26 cellular contexts compared by ENCODE assay signal in genomic region chr7:131628634-131629033, GRCh38.
DNase-seq lines count a peak whose midpoint lies in the region; ATAC-seq and TF ChIP-seq lines count a peak whose summit lies in the region.
"Had no signal": no experiment of that assay in that cellular context is flagged by ENCODE, and none has a peak within 500 bp of the region (broad histone marks: within the 10 kb centered on the region; RNA-seq: fewer than 3 reads in every experiment).

No MANE protein-coding gene starts in this region.

- H3K27ac Mint-ChIP-seq in endodermal cell (peak overlapping the region; percentile 19), neural crest cell (ENCODE audit: unreplicated experiment) (peak overlapping the region; percentile 46)
- H3K27ac Mint-ChIP-seq: B cell; dendritic cell treated with granulocyte-macrophage colony-stimulating factor and Interleukin-4, amounts not matched to agents 40 ng/mL and 50 ng/mL, for 4 days; stimulated activated naive CD8-positive, alpha-beta T cell treated with anti-CD3 and anti-CD28 coated beads, Interleukin-15, amount 100 ng/mL, for 72 hours had no signal

- H3K36me3 ChIP-seq in endodermal cell (ENCODE audit: control insufficient read depth, insufficient read depth, low read length) (no peaks in the 10 kb centered on the region), lower lobe of right lung (no peaks in the 10 kb centered on the region)
- H3K36me3 ChIP-seq: cardiac muscle cell, right lobe of liver, tibial nerve had no signal

- H3K27ac ChIP-seq in endodermal cell (ENCODE audit: low read depth, low read length) (no peak overlapping the region), lower lobe of right lung (no peak overlapping the region)
- H3K27ac ChIP-seq: cardiac muscle cell, parathyroid adenoma, right lobe of liver had no signal

- no peak overlapping the region for H3K4me3 Mint-ChIP-seq in endodermal cell
- H3K4me3 Mint-ChIP-seq in neural crest cell, result no peak overlapping the region
- H3K4me3 Mint-ChIP-seq: B cell; dendritic cell treated with granulocyte-macrophage colony-stimulating factor and Interleukin-4, amounts not matched to agents 40 ng/mL and 50 ng/mL, for 4 days; naive B cell; stimulated activated naive CD8-positive, alpha-beta T cell treated with anti-CD3 and anti-CD28 coated beads, Interleukin-15, amount 100 ng/mL, for 72 hours had no signal

- H3K9me3 ChIP-seq in endodermal cell (ENCODE audit: control insufficient read depth, low read length) (no peaks in the 10 kb centered on the region), lower lobe of right lung (no peaks in the 10 kb centered on the region)
- H3K9me3 ChIP-seq: right lobe of liver, tibial nerve had no signal

- H3K4me1 Mint-ChIP-seq in endodermal cell, result peaks cover 60% of the 10 kb centered on the region
- H3K4me1 Mint-ChIP-seq in neural crest cell, result peaks cover 22% of the 10 kb centered on the region
- H3K4me1 Mint-ChIP-seq: B cell; naive B cell; stimulated activated naive CD8-positive, alpha-beta T cell treated with anti-CD3 and anti-CD28 coated beads, Interleukin-15, amount 100 ng/mL, for 72 hours had no signal

- H3K4me3 ChIP-seq in endodermal cell (ENCODE audit: low read length), result no peak overlapping the region
- H3K4me3 ChIP-seq in lower lobe of right lung, result no peak overlapping the region
- H3K4me3 ChIP-seq: cardiac muscle cell, right lobe of liver, tibial nerve had no signal

- peaks cover 22% of the 10 kb centered on the region for H3K4me1 ChIP-seq in endodermal cell (ENCODE audit: control insufficient read depth, insufficient read depth, low read length)
- peaks cover 39% of the 10 kb centered on the region for H3K4me1 ChIP-seq in lower lobe of right lung
- H3K4me1 ChIP-seq: parathyroid adenoma, right lobe of liver had no signal

- peak; percentile 59 for ATAC-seq in Right ventricle myocardium inferior
- ATAC-seq in left cardiac atrium, result no peak
- no peak for ATAC-seq in lower lobe of right lung
- ATAC-seq: Panc1; right lobe of liver; stimulated activated naive CD8-positive, alpha-beta T cell treated with anti-CD3 and anti-CD28 coated beads, Interleukin-15, amount 100 ng/mL, for 72 hours had no signal

- intact Hi-C loops in Right ventricle myocardium inferior (cut with DNase I) (loop anchor here (5.0 kb wide), 1 partner anchor 71 kb away; the partner anchor contains the start of gene PODXL), left cardiac atrium (cut with DNase I) (no loop called here), lower lobe of right lung (cut with DNase I) (no loop called here)

- H3K9ac ChIP-seq in endodermal cell (ENCODE audit: extremely low read depth, low read length, poor library complexity, severe bottlenecking), result no peak overlapping the region
- H3K9ac ChIP-seq: parathyroid adenoma had no signal

- TF ChIP-seq CTCF in endodermal cell (conservative IDR thresholded peaks at IDR 0.05), result no peak
- no peak for TF ChIP-seq CTCF in neural crest cell (conservative IDR thresholded peaks at IDR 0.05)
- TF ChIP-seq CTCF in lower lobe of right lung (IDR thresholded peaks at IDR 0.05), result no peak

- H3K36me3 Mint-ChIP-seq in endodermal cell (ENCODE audit: low read depth), result no peaks in the 10 kb centered on the region
- H3K36me3 Mint-ChIP-seq in neural crest cell (ENCODE audit: low read depth), result no peaks in the 10 kb centered on the region
- H3K36me3 Mint-ChIP-seq: naive B cell had no signal

- H3K27me3 ChIP-seq in endodermal cell (ENCODE audit: control insufficient read depth, insufficient read depth, low read length, poor library complexity, severe bottlenecking) (no peaks in the 10 kb centered on the region), lower lobe of right lung (ENCODE audit: low read depth) (peaks cover 4% of the 10 kb centered on the region)
- H3K27me3 ChIP-seq: cardiac muscle cell, right lobe of liver, tibial nerve had no signal

- H3K9me3 Mint-ChIP-seq in endodermal cell (no peaks in the 10 kb centered on the region), neural crest cell (no peaks in the 10 kb centered on the region)
- H3K9me3 Mint-ChIP-seq: dendritic cell treated with granulocyte-macrophage colony-stimulating factor and Interleukin-4, amounts not matched to agents 40 ng/mL and 50 ng/mL, for 4 days; naive B cell; stimulated activated naive CD8-positive, alpha-beta T cell treated with anti-CD3 and anti-CD28 coated beads, Interleukin-15, amount 100 ng/mL, for 72 hours had no signal

- 80 to 89% methylated on average over 8 of the region's 8 CpGs for WGBS in endodermal cell (ENCODE audit: insufficient coverage in 1 of 2, insufficient read length in 1 of 2), 2 experiments

- H3K27me3 Mint-ChIP-seq in endodermal cell (ENCODE audit: insufficient read depth) (peaks cover 8% of the 10 kb centered on the region), neural crest cell (ENCODE audit: low read depth) (peaks cover 69% of the 10 kb centered on the region)

- DNase-seq in Right ventricle myocardium inferior (ENCODE audit: missing footprints) (peak; percentile 33), left cardiac atrium (no peak), endodermal cell (peak; percentile 46), neural crest cell (ENCODE audit: low read depth, low spot score) (no peak), lower lobe of right lung (no peak), mesenteric fat pad (ENCODE audit: low spot score) (no peak)
- no peak for DNase-seq in stimulated activated CD4-positive, alpha-beta T cell treated with anti-CD3 and anti-CD28 coated beads, Interleukin-12 subunit alpha, Interleukin-12 subunit beta, amount 100 ng/mL, for 4 hours
- no peak for DNase-seq in activated CD4-positive, CD25-positive, alpha-beta regulatory T cell (lab: John Stamatoyannopoulos, UW)
- DNase-seq: activated CD4-positive, alpha-beta T cell treated with anti-CD3 and anti-CD28 coated beads for 4 hours; activated naive CD4-positive, alpha-beta T cell; activated T-cell treated with anti-CD3 and anti-CD28 coated beads, Interleukin-2, amount 50 U/mL, for 48 hours; DMS53; mammary epithelial cell; MV-4-11; naive B cell; NCI-H146; right lobe of liver; stimulated activated CD4-positive, alpha-beta T cell treated with anti-CD3 and anti-CD28 coated beads, Interleukin-15, amount 100 ng/mL, for 24 hours; stimulated activated naive CD8-positive, alpha-beta T cell treated with anti-CD3 and anti-CD28 coated beads, Interleukin-15, amount 100 ng/mL, for 72 hours; T-helper 2 cell had no signal

Comparison
In these comparisons a context has a peak if more than half of its experiments do, and no peak if none do; other contexts are left out.
1. DNase-seq: peak in Right ventricle myocardium inferior (single experiment) and endodermal cell (single experiment); none in left cardiac atrium (single experiment), neural crest cell (single experiment), lower lobe of right lung (single experiment), stimulated activated CD4-positive, alpha-beta T cell treated with anti-CD3 and anti-CD28 coated beads, Interleukin-12 subunit alpha, Interleukin-12 subunit beta, amount 100 ng/mL, for 4 hours (single experiment), activated CD4-positive, CD25-positive, alpha-beta regulatory T cell (0 of 4) and mesenteric fat pad (single experiment).